In the genomic region with DNA sequence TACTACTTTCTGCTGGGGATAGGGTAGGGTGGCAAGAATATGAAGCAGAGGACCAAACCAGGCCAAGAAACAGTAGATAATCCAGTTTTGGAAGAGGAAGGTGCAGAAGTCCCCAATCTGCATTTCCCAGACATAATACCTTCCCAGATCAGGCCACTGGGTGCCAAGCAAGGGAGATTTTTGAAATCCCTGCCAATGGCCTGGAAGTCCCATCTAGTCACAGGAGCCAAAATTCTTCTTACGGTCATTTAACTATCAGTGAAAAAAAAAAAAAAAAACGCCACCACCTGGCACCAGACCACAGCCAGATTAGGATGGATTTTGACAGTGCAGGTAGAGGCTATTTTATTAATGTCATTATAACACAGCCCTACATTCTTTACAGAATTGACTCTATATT, we compare ENCODE assay signal across 19 cellular contexts. TPM values are rescaled to one million over a fixed set of nuclear protein-coding genes. Genes with fewer than 3 reads are reported as not detected.
DNase-seq lines count a peak whose midpoint lies in the region; ATAC-seq and TF ChIP-seq lines count a peak whose summit lies in the region.
"Had no signal": no experiment of that assay in that cellular context is flagged by ENCODE, and none has a peak within 500 bp of the region (broad histone marks: within the 10 kb centered on the region; RNA-seq: fewer than 3 reads in every experiment).

No MANE protein-coding gene starts in this region.

- no peaks in the 10 kb centered on the region for H3K9me3 Mint-ChIP-seq in GM23338
- no peaks in the 10 kb centered on the region for H3K9me3 Mint-ChIP-seq in stimulated activated effector memory CD8-positive, alpha-beta T cell treated with anti-CD3 and anti-CD28 coated beads, Interleukin-12 subunit alpha, Interleukin-12 subunit beta, amount 100 ng/mL, for 72 hours
- H3K9me3 Mint-ChIP-seq: CD14-positive monocyte; CD4-positive, alpha-beta memory T cell; HFFc6; IgD-negative memory B cell had no signal

- H3K4me2 ChIP-seq in GM23338, result no peak overlapping the region
- H3K4me2 ChIP-seq: BLaER1 had no signal

- TF ChIP-seq CTCF in GM23338 (conservative IDR thresholded peaks at IDR 0.05; ENCODE audit: low read depth in 2 of 2) (no peak), GM13977 (IDR thresholded peaks at IDR 0.05; ENCODE audit: extremely low read depth, insufficient read depth, missing control alignments) (no peak)

- intact Hi-C loops in Right ventricle myocardium superior (cut with DNase I), result no loop called here
- intact Hi-C loops in cardiac septum (cut with DNase I), result no loop called here

- in situ Hi-C loops in GM13977 (cut with MboI; ENCODE audit: low pct_unique_long_range_greater_than_20kb, low sequenced_read_pairs, unreplicated experiment), result no loop called here

- H3K79me2 ChIP-seq in GM23338 (replicated peaks; ENCODE audit: insufficient read depth), result no peaks in the 10 kb centered on the region; the same call in 1 of the 2 replicates

- H3K27me3 ChIP-seq in GM23338 (ENCODE audit: insufficient read depth), result no peaks in the 10 kb centered on the region
- H3K27me3 ChIP-seq: BLaER1 had no signal

- no peaks in the 10 kb centered on the region for H3F3A ChIP-seq in GM23338 (replicated peaks; ENCODE audit: low read depth)

- no peak for DNase-seq in Right ventricle myocardium superior
- DNase-seq in cardiac septum (ENCODE audit: low spot score), result no peak
- DNase-seq in GM23338 (ENCODE audit: low spot score), result no peak
- DNase-seq in cerebellum (ENCODE audit: low spot score), result peak; percentile 46
- DNase-seq in stimulated activated effector memory CD8-positive, alpha-beta T cell treated with anti-CD3 and anti-CD28 coated beads, Interleukin-12 subunit alpha, Interleukin-12 subunit beta, amount 100 ng/mL, for 72 hours (ENCODE audit: low spot score in 2 of 2), result no peak
- DNase-seq in GM13977 (ENCODE audit: low spot score), result no peak
- no peak for DNase-seq in activated CD4-positive, alpha-beta T cell treated with anti-CD3 and anti-CD28 coated beads for 4 hours
- DNase-seq: 8988T; CD4-positive, alpha-beta memory T cell; DMS79 treated with DMSO at 0.1 percent for 48 hours; GOT3; H7; HFFc6 had no signal

- no peaks in the 10 kb centered on the region for H3K4me1 ChIP-seq in GM23338 (ENCODE audit: insufficient read depth)
- H3K4me1 ChIP-seq: BLaER1 had no signal

- H3K9me2 ChIP-seq in GM23338 (ENCODE audit: insufficient read depth), result no peaks in the 10 kb centered on the region

- H3K27me3 Mint-ChIP-seq in GM23338 (ENCODE audit: insufficient read depth, low read depth, poor library complexity), result no peaks in the 10 kb centered on the region
- H3K27me3 Mint-ChIP-seq: CD4-positive, alpha-beta memory T cell; IgD-negative memory B cell had no signal

- no peak overlapping the region for H3K4me3 ChIP-seq in GM23338
- H3K4me3 ChIP-seq: BLaER1, GM12878 had no signal

- no peak overlapping the region for H3K4me3 Mint-ChIP-seq in GM23338
- H3K4me3 Mint-ChIP-seq in stimulated activated effector memory CD8-positive, alpha-beta T cell treated with anti-CD3 and anti-CD28 coated beads, Interleukin-12 subunit alpha, Interleukin-12 subunit beta, amount 100 ng/mL, for 72 hours, result no peak overlapping the region
- H3K4me3 Mint-ChIP-seq: CD14-positive monocyte; CD4-positive, alpha-beta memory T cell; HFFc6; IgD-negative memory B cell had no signal

- ATAC-seq in Right ventricle myocardium superior (ENCODE audit: poor library complexity) (peak; percentile 68), GM23338 (no peak)
- no peak for ATAC-seq in stimulated activated effector memory CD8-positive, alpha-beta T cell treated with anti-CD3 and anti-CD28 coated beads, Interleukin-12 subunit alpha, Interleukin-12 subunit beta, amount 100 ng/mL, for 72 hours
- ATAC-seq: GM12878, HCT116 had no signal

- H3K27ac ChIP-seq in GM23338 (ENCODE audit: low read depth), result no peak overlapping the region
- H3K27ac ChIP-seq: BLaER1, HL-60 had no signal

- 0 out of 2 replicates have a peak, but pooled peaks cover 4% of the 10 kb centered on the region for H4K20me1 ChIP-seq in GM23338 (replicated peaks; ENCODE audit: insufficient read depth)
- H4K20me1 ChIP-seq: BLaER1 had no signal

- no peak overlapping the region for H2AFZ ChIP-seq in GM23338

- H3K36me3 ChIP-seq in GM23338 (ENCODE audit: insufficient read depth), result peaks cover 7% of the 10 kb centered on the region; the same call in 1 of the 2 replicates

- H3K36me3 Mint-ChIP-seq in GM23338 (ENCODE audit: low read depth), result peaks cover 12% of the 10 kb centered on the region; the same call in 2 of the 3 replicates
- H3K36me3 Mint-ChIP-seq in stimulated activated effector memory CD8-positive, alpha-beta T cell treated with anti-CD3 and anti-CD28 coated beads, Interleukin-12 subunit alpha, Interleukin-12 subunit beta, amount 100 ng/mL, for 72 hours, result peaks cover 35% of the 10 kb centered on the region

- H3K4me1 Mint-ChIP-seq in GM23338, result no peaks in the 10 kb centered on the region
- peaks cover 11% of the 10 kb centered on the region for H3K4me1 Mint-ChIP-seq in stimulated activated effector memory CD8-positive, alpha-beta T cell treated with anti-CD3 and anti-CD28 coated beads, Interleukin-12 subunit alpha, Interleukin-12 subunit beta, amount 100 ng/mL, for 72 hours
- H3K4me1 Mint-ChIP-seq: CD14-positive monocyte had no signal

- H3K27ac Mint-ChIP-seq in GM23338, result 0 out of 2 replicates have a peak overlapping the region, but pooled peaks have one; percentile 21
- H3K27ac Mint-ChIP-seq in stimulated activated effector memory CD8-positive, alpha-beta T cell treated with anti-CD3 and anti-CD28 coated beads, Interleukin-12 subunit alpha, Interleukin-12 subunit beta, amount 100 ng/mL, for 72 hours, result peak overlapping the region; percentile 14
- H3K27ac Mint-ChIP-seq: CD14-positive monocyte, HFFc6, IgD-negative memory B cell had no signal

TF ChIP-seq in GM23338, 12 proteins besides CTCF, POLR2A, EP300 and RAD21 (continues in another document):
- TF ChIP-seq CREB1 (CRISPR knock-in tag; IDR thresholded peaks at IDR 0.05; ENCODE audit: low read depth) (no peak), REST (IDR thresholded peaks at IDR 0.05; ENCODE audit: unreplicated experiment) (no peak), EZH2phosphoT487 (IDR thresholded peaks at IDR 0.05; ENCODE audit: unreplicated experiment) (no peak), JUNB (IDR thresholded peaks at IDR 0.05; ENCODE audit: unreplicated experiment) (no peak), ZNF114 (CRISPR knock-in tag; IDR thresholded peaks at IDR 0.05) (no peak), NANOG (IDR thresholded peaks at IDR 0.05; ENCODE audit: borderline replicate concordance) (no peak), ZNF331 (CRISPR knock-in tag; IDR thresholded peaks at IDR 0.05; ENCODE audit: low read depth) (no peak)
- TF ChIP-seq, protein P1, sequence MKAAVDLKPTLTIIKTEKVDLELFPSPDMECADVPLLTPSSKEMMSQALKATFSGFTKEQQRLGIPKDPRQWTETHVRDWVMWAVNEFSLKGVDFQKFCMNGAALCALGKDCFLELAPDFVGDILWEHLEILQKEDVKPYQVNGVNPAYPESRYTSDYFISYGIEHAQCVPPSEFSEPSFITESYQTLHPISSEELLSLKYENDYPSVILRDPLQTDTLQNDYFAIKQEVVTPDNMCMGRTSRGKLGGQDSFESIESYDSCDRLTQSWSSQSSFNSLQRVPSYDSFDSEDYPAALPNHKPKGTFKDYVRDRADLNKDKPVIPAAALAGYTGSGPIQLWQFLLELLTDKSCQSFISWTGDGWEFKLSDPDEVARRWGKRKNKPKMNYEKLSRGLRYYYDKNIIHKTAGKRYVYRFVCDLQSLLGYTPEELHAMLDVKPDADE (IDR thresholded peaks at IDR 0.05), result no peak

RNA-seq across cellular contexts. Expression of gene ZC3H13, which starts 57.8 kb away (rescaled TPM):
- total RNA-seq in Right ventricle myocardium superior, result 31.4 TPM
- total RNA-seq in cardiac septum, result 48.4 TPM
- 25.6 and 39.6 TPM in 2 replicates for total RNA-seq in GM23338 (2014; rRNA removed; shearing (Covaris generic))
- 110 and 125 TPM in 2 replicates for polyA plus RNA-seq in GM23338 (2016; fragmentation: Nextera tagmentation; extraction: Ambion mirVana)
- 43.5 TPM for total RNA-seq in cerebellum
